In the genomic region with DNA sequence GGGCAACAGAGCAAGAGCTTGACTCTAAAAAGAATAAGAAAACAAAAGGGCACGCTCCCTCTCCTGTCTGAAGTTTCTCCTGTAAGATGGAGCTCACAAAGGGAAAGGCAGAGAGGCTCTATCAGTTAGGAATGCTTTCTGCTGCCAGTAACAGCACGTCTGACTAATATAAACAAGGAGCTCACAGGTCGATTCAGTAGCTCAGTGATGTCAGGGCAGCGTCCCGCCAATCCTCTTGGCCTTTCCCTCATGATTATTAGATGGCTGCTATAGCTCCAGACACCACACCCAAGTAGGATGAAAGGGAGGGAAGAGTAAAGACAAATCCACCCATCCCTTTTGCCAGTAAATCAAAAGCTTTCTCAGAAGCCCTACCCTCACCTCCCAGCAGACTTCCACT, we compare ENCODE assay signal across 18 cellular contexts. TPM values are rescaled to one million over a fixed set of nuclear protein-coding genes. Genes with fewer than 3 reads are reported as not detected.
DNase-seq lines count a peak whose midpoint lies in the region; ATAC-seq and TF ChIP-seq lines count a peak whose summit lies in the region.
"Had no signal": no experiment of that assay in that cellular context is flagged by ENCODE, and none has a peak within 500 bp of the region (broad histone marks: within the 10 kb centered on the region; RNA-seq: fewer than 3 reads in every experiment).

No MANE protein-coding gene starts in this region.

- H3K27me3 ChIP-seq in ovary, result no peaks in the 10 kb centered on the region
- H3K27me3 ChIP-seq: SJCRH30, upper lobe of left lung had no signal

- TF ChIP-seq CTCF in HEK293 (tag by site-specific recombination; IDR thresholded peaks at IDR 0.05) (no peak), ovary (IDR thresholded peaks at IDR 0.05) (no peak)

- intact Hi-C loops in ovary (cut with DNase I), result no loop called here

- H3K4me3 ChIP-seq in HEK293 (ENCODE audit: low read depth, low read length) (no peak overlapping the region), ovary (no peak overlapping the region)
- H3K4me3 ChIP-seq: heart right ventricle, SJCRH30, upper lobe of left lung had no signal

- H3K9me3 ChIP-seq in HEK293 (ENCODE audit: control insufficient read depth, insufficient read depth, low read depth, low read length) (no peaks in the 10 kb centered on the region), ovary (no peaks in the 10 kb centered on the region)
- H3K9me3 ChIP-seq: Caco-2, heart right ventricle, SJCRH30, upper lobe of left lung had no signal

- TF ChIP-seq EP300 in ovary (IDR thresholded peaks at IDR 0.05), result no peak

- no peaks in the 10 kb centered on the region for H3K4me1 ChIP-seq in HEK293 (ENCODE audit: control insufficient read depth, insufficient read depth, low read length)
- H3K4me1 ChIP-seq in ovary (ENCODE audit: insufficient read depth), result no peaks in the 10 kb centered on the region
- H3K4me1 ChIP-seq: Caco-2, SJCRH30, upper lobe of left lung had no signal

- no peak overlapping the region for H3K27ac ChIP-seq in HEK293 (ENCODE audit: extremely low read depth, low read depth, low read length)
- no peak overlapping the region for H3K27ac ChIP-seq in ovary
- H3K27ac ChIP-seq: heart right ventricle, SJCRH30, upper lobe of left lung had no signal

- CTCF ChIA-PET in HEK293 (lab: Yijun Ruan, JAX), result interaction anchor here (0.6 to 1.7 kb wide), 7 partner anchors 10 to 65 kb away, joined by 3 to 10 read pairs (median 3); no protein-coding TSS in a partner anchor

- H3K36me3 ChIP-seq in HEK293 (ENCODE audit: control insufficient read depth in 2 of 2, insufficient read depth in 1 of 2, low read length in 2 of 2) (no peaks in the 10 kb centered on the region), ovary (no peaks in the 10 kb centered on the region)
- H3K36me3 ChIP-seq: heart right ventricle, SJCRH30, upper lobe of left lung had no signal

- POLR2A ChIA-PET in HEK293 (lab: Yijun Ruan, JAX), result interaction anchor here (0.6 to 1.0 kb wide), 2 partner anchors 10 to 26 kb away, joined by 3 read pairs; no protein-coding TSS in a partner anchor

- 30 to 33% (median 31%) methylated on average over 5 of the region's 5 CpGs for WGBS in ovary, 3 donors

- TF ChIP-seq POLR2A in ovary (IDR thresholded peaks at IDR 0.05), result no peak

- DNase-seq in A172 (ENCODE audit: low spot score) (peak; percentile 35), astrocyte of the hippocampus (ENCODE audit: low read depth, low spot score) (peak; percentile 70), islet precursor cell (peak; percentile 67), hepatic stellate cell (ENCODE audit: low spot score) (no peak), ovary (no peak), Ammon's horn (ENCODE audit: low spot score) (no peak)
- DNase-seq: activated CD4-positive, alpha-beta T cell treated with anti-CD3 and anti-CD28 coated beads, Interleukin-2, amount 10 ng/mL, durations not matched to agents 7 days and 5 days; activated naive CD8-positive, alpha-beta T cell treated with anti-CD3 and anti-CD28 coated beads for 36 hours; activated T-cell treated with anti-CD3 and anti-CD28 coated beads, Interleukin-2, amount 50 U/mL, for 1 hour; Caco-2; heart right ventricle; left ventricle myocardium superior; NCI-H2081 treated with DMSO at 0.1 percent for 48 hours; SJCRH30; T-helper 9 cell; upper lobe of left lung had no signal

- ATAC-seq in HG03045 (IDR thresholded peaks at IDR 0.05; ENCODE audit: unreplicated experiment), result no peak
- ATAC-seq: heart right ventricle, left ventricle myocardium superior had no signal

TF ChIP-seq in HEK293, 187 proteins besides CTCF, POLR2A, EP300 and RAD21:
- peak; percentile 50 for TF ChIP-seq SETDB1 (IDR thresholded peaks at IDR 0.05; ENCODE audit: insufficient read length, low read length)
- TF ChIP-seq, protein P1, sequence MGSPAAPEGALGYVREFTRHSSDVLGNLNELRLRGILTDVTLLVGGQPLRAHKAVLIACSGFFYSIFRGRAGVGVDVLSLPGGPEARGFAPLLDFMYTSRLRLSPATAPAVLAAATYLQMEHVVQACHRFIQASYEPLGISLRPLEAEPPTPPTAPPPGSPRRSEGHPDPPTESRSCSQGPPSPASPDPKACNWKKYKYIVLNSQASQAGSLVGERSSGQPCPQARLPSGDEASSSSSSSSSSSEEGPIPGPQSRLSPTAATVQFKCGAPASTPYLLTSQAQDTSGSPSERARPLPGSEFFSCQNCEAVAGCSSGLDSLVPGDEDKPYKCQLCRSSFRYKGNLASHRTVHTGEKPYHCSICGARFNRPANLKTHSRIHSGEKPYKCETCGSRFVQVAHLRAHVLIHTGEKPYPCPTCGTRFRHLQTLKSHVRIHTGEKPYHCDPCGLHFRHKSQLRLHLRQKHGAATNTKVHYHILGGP (tag by site-specific recombination; IDR thresholded peaks at IDR 0.05), result no peak
TF ChIP-seq in HEK293: peak in this region for 1.

RNA-seq across cellular contexts. Expression of gene HMGXB4, which starts 51.3 kb away (rescaled TPM):
- total RNA-seq in A172 (2014; rRNA removed; shearing (Covaris generic)), result 9.7 and 12.9 TPM in 2 replicates
- 10 to 100 TPM; 15.9 to 23.9 (median 20.9) TPM for total RNA-seq in ovary
- 10 to 100 TPM; 14.8 to 18.5 TPM for polyA plus RNA-seq in ovary

Comparison
In these comparisons a context has a peak if more than half of its experiments do, and no peak if none do; other contexts are left out.
1. DNase-seq: peak in A172 (single experiment), astrocyte of the hippocampus (single experiment) and islet precursor cell (single experiment); none in hepatic stellate cell (single experiment), ovary (0 of 5) and Ammon's horn (single experiment).